14 cellular contexts compared by ENCODE assay signal in genomic region chr10:117552156-117552620, GRCh38. TPM values are rescaled to one million over a fixed set of nuclear protein-coding genes. Genes with fewer than 3 reads are reported as not detected.
DNase-seq lines count a peak whose midpoint lies in the region; FAIRE-seq and TF ChIP-seq lines count a peak whose summit lies in the region.
"Had no signal": no experiment of that assay in that cellular context is flagged by ENCODE, and none has a peak within 500 bp of the region (broad histone marks: within the 10 kb centered on the region; RNA-seq: fewer than 3 reads in every experiment).

No MANE protein-coding gene starts in this region.

- H3K36me3 ChIP-seq in mesendoderm (ENCODE audit: control insufficient read depth, insufficient read depth, low read length): no peaks in the 10 kb centered on the region
- no peaks in the 10 kb centered on the region for H3K36me3 ChIP-seq in tibial artery
- H3K36me3 ChIP-seq: left ventricle myocardium inferior, pancreas, tibial nerve had no signal

- peaks cover 28% of the 10 kb centered on the region for H3K4me1 Mint-ChIP-seq in activated T-cell treated with anti-CD3 and anti-CD28 coated beads, Interleukin-2, amount 50 U/mL, for 24 hours (ENCODE audit: low read depth)

- WGBS in mesendoderm (ENCODE audit: extremely low coverage, insufficient coverage, low lambda C conversion rate): no CpG with 5 or more reads among the region's 38 CpGs

- H3K27me3 ChIP-seq in mesendoderm (ENCODE audit: insufficient read depth, low read length, poor library complexity): peaks cover 82% of the 10 kb centered on the region
- peaks cover 0 to 55% of the 10 kb centered on the region in 2 donors for H3K27me3 ChIP-seq in tibial artery

- H3K4ac ChIP-seq in mesendoderm (ENCODE audit: low read depth, low read length): no peak overlapping the region

- H3K27ac ChIP-seq in mesendoderm (ENCODE audit: low read depth, low read length) (no peak overlapping the region), tibial artery (peak overlapping the region; percentile 40 to 64)
- H3K27ac ChIP-seq: left ventricle myocardium inferior, pancreas, tibial nerve had no signal

- H3K23ac ChIP-seq in mesendoderm (ENCODE audit: low read length): no peak overlapping the region

- H3K27me3 Mint-ChIP-seq in activated T-cell treated with anti-CD3 and anti-CD28 coated beads, Interleukin-2, amount 50 U/mL, for 24 hours: peaks cover 97% of the 10 kb centered on the region

- FAIRE-seq in endometrium (lab: Jason Lieb, UNC): peak; percentile 43
- FAIRE-seq: K562, pancreas had no signal

- H3K79me2 ChIP-seq in mesendoderm (ENCODE audit: control insufficient read depth, insufficient read depth, low read length): no peaks in the 10 kb centered on the region

- DNase-seq in activated T-cell treated with anti-CD3 and anti-CD28 coated beads, Interleukin-2, amount 50 U/mL, for 24 hours: no peak
- no peak for DNase-seq in activated T-cell treated with anti-CD3 and anti-CD28 coated beads, Interleukin-2, amount 50 U/mL, for 1 hour
- peak; percentile 56 for DNase-seq in mesendoderm
- peak in 1 of 2 donors; percentile 75 for DNase-seq in tibial artery
- DNase-seq in stimulated activated naive CD4-positive, alpha-beta T cell (lab: John Stamatoyannopoulos, UW): no peak
- no peak for DNase-seq in NCI-H526 treated with DMSO at 0.1 percent for 48 hours (lab: John Stamatoyannopoulos, UW)
- no peak for DNase-seq in stimulated activated CD4-positive, alpha-beta T cell treated with anti-CD3 and anti-CD28 coated beads, Interleukin-2, amount 100 ng/mL, for 24 hours
- DNase-seq: DND-41, left ventricle myocardium inferior, NCI-H2029 had no signal

- no peaks in the 10 kb centered on the region for H3K79me1 ChIP-seq in mesendoderm (ENCODE audit: low read length)

- no peak overlapping the region for H2BK5ac ChIP-seq in mesendoderm (ENCODE audit: low read length)

- peak overlapping the region; percentile 81 for H3K27ac Mint-ChIP-seq in activated T-cell treated with anti-CD3 and anti-CD28 coated beads, Interleukin-2, amount 50 U/mL, for 24 hours

- intact Hi-C loops in tibial artery (cut with DNase I; ENCODE audit: low total_unique reads): loop anchor here (5.0 kb wide), 1 partner anchor 685 kb away; no protein-coding TSS in a partner anchor

- no peak overlapping the region for H2BK15ac ChIP-seq in mesendoderm (replicated peaks; ENCODE audit: low read depth)

- no peak overlapping the region for H4K5ac ChIP-seq in mesendoderm (ENCODE audit: low read length)

- no peaks in the 10 kb centered on the region for H3K9me3 ChIP-seq in tibial artery
- H3K9me3 ChIP-seq: left ventricle myocardium inferior, pancreas, tibial nerve had no signal

- H4K8ac ChIP-seq in mesendoderm (ENCODE audit: low read depth, low read length): no peak overlapping the region

- no peak overlapping the region for H3K9ac ChIP-seq in mesendoderm (ENCODE audit: low read length)

- no peak overlapping the region for H3K56ac ChIP-seq in mesendoderm (ENCODE audit: low read length)

- no peak for TF ChIP-seq CTCF in tibial artery (IDR thresholded peaks at IDR 0.05)

- H2BK120ac ChIP-seq in mesendoderm (ENCODE audit: low read depth, low read length): no peak overlapping the region

- H3K4me2 ChIP-seq in mesendoderm (ENCODE audit: low read length): peak overlapping the region; percentile 39

- no peaks in the 10 kb centered on the region for H3K9me3 Mint-ChIP-seq in activated T-cell treated with anti-CD3 and anti-CD28 coated beads, Interleukin-2, amount 50 U/mL, for 24 hours

- no peak overlapping the region for H3K4me3 Mint-ChIP-seq in activated T-cell treated with anti-CD3 and anti-CD28 coated beads, Interleukin-2, amount 50 U/mL, for 24 hours

- H3K4me1 ChIP-seq in mesendoderm (ENCODE audit: control insufficient read depth, low read depth, low read length) (no peaks in the 10 kb centered on the region), tibial artery (peaks cover 0 to 38% (median 17%) of the 10 kb centered on the region in 4 donors)
- H3K4me1 ChIP-seq: pancreas had no signal

- no peak overlapping the region for H3K18ac ChIP-seq in mesendoderm (ENCODE audit: low read length)

- no peak overlapping the region for H2AK5ac ChIP-seq in mesendoderm (ENCODE audit: low read length)

- H3K36me3 Mint-ChIP-seq in activated T-cell treated with anti-CD3 and anti-CD28 coated beads, Interleukin-2, amount 50 U/mL, for 24 hours (ENCODE audit: low read depth): no peaks in the 10 kb centered on the region

- H3K4me3 ChIP-seq in mesendoderm (ENCODE audit: low read length) (no peak overlapping the region), tibial artery (peak overlapping the region; percentile 27 to 32)
- H3K4me3 ChIP-seq: K562, left ventricle myocardium inferior, pancreas, tibial nerve had no signal

RNA-seq across cellular contexts. Expression of gene EMX2, which starts 9.6 kb away (rescaled TPM):
- polyA plus RNA-seq in mesendoderm (2013, experiment 1 of 2): 0.04 TPM
- polyA plus RNA-seq in mesendoderm (2013, experiment 2 of 2): not detected
- polyA plus RNA-seq: K562 had no signal
